Comparison of ENCODE assay signal across 9 cellular contexts in genomic region chr4:36704289-36704688, GRCh38.
"Had no signal": no experiment of that assay in that cellular context is flagged by ENCODE, and none has a peak within 500 bp of the region (broad histone marks: within the 10 kb centered on the region; RNA-seq: fewer than 3 reads in every experiment).

No MANE protein-coding gene starts in this region.

- H2AFZ ChIP-seq: GM23248 had no signal

- H3K27ac ChIP-seq: GM23248 had no signal

- H3K9me3 ChIP-seq: HAP-1 had no signal

- H3K4me1 ChIP-seq: HAP-1 had no signal

- DNase-seq: GM23248, GOT3, H7, HFFc6, IMR-90, KG1 had no signal

- H3K36me3 ChIP-seq: HAP-1 had no signal

- H3K9ac ChIP-seq: GM23248 had no signal

- H3K4me3 ChIP-seq: GM23248, HAP-1, K562 had no signal

- ATAC-seq: HCT116, K562 had no signal
